2 cellular contexts compared by ENCODE assay signal in the genomic region with DNA sequence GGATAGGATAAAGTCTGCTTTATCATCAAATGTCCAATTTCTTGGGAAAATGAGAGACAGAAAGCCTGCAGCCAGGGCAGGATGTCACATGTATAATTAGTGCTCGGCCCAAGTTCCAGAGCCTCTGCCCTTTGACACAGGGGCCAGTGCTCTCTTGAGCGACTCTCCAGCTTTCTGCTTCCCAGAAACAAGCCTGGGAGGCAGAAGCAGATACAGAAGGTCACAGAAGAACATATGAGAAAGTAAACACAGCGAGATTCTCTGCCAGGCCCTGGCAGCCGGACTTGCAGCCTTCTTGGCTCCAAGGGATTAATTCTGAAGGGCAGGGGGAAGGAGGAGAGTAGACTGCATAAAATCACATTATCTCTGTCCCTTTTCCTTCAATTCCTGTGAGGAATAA.
A peak's percentile ranks its signal among the peaks of the same experiment; 100 is the strongest.
TF ChIP-seq lines count a peak whose summit lies in the region.

No MANE protein-coding gene starts in this region.

TF ChIP-seq in liver, 16 proteins besides CTCF, POLR2A, EP300 and RAD21:
- TF ChIP-seq GABPA (IDR thresholded peaks at IDR 0.05 in 1 of 2, conservative IDR thresholded peaks at IDR 0.05 in 1 of 2), result no peak
- TF ChIP-seq YY1 (IDR thresholded peaks at IDR 0.05), result no peak
- TF ChIP-seq, protein P1, sequence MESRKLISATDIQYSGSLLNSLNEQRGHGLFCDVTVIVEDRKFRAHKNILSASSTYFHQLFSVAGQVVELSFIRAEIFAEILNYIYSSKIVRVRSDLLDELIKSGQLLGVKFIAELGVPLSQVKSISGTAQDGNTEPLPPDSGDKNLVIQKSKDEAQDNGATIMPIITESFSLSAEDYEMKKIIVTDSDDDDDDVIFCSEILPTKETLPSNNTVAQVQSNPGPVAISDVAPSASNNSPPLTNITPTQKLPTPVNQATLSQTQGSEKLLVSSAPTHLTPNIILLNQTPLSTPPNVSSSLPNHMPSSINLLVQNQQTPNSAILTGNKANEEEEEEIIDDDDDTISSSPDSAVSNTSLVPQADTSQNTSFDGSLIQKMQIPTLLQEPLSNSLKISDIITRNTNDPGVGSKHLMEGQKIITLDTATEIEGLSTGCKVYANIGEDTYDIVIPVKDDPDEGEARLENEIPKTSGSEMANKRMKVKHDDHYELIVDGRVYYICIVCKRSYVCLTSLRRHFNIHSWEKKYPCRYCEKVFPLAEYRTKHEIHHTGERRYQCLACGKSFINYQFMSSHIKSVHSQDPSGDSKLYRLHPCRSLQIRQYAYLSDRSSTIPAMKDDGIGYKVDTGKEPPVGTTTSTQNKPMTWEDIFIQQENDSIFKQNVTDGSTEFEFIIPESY (IDR thresholded peaks at IDR 0.05), result no peak
- TF ChIP-seq, protein P2, sequence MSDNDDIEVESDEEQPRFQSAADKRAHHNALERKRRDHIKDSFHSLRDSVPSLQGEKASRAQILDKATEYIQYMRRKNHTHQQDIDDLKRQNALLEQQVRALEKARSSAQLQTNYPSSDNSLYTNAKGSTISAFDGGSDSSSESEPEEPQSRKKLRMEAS (IDR thresholded peaks at IDR 0.05), result no peak
- TF ChIP-seq, protein P3, sequence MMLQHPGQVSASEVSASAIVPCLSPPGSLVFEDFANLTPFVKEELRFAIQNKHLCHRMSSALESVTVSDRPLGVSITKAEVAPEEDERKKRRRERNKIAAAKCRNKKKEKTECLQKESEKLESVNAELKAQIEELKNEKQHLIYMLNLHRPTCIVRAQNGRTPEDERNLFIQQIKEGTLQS (IDR thresholded peaks at IDR 0.05), result no peak
- no peak for TF ChIP-seq FOXA1 (IDR thresholded peaks at IDR 0.05)
- TF ChIP-seq RXRA (IDR thresholded peaks at IDR 0.05), result peak; percentile 87 to 93
- no peak for TF ChIP-seq FOXA2 (IDR thresholded peaks at IDR 0.05)
- peak; percentile 68 for TF ChIP-seq SP1 (IDR thresholded peaks at IDR 0.05)
- peak; percentile 100 for TF ChIP-seq NR2F2 (IDR thresholded peaks at IDR 0.05)
- no peak for TF ChIP-seq JUND (IDR thresholded peaks at IDR 0.05)
- TF ChIP-seq, protein P4, sequence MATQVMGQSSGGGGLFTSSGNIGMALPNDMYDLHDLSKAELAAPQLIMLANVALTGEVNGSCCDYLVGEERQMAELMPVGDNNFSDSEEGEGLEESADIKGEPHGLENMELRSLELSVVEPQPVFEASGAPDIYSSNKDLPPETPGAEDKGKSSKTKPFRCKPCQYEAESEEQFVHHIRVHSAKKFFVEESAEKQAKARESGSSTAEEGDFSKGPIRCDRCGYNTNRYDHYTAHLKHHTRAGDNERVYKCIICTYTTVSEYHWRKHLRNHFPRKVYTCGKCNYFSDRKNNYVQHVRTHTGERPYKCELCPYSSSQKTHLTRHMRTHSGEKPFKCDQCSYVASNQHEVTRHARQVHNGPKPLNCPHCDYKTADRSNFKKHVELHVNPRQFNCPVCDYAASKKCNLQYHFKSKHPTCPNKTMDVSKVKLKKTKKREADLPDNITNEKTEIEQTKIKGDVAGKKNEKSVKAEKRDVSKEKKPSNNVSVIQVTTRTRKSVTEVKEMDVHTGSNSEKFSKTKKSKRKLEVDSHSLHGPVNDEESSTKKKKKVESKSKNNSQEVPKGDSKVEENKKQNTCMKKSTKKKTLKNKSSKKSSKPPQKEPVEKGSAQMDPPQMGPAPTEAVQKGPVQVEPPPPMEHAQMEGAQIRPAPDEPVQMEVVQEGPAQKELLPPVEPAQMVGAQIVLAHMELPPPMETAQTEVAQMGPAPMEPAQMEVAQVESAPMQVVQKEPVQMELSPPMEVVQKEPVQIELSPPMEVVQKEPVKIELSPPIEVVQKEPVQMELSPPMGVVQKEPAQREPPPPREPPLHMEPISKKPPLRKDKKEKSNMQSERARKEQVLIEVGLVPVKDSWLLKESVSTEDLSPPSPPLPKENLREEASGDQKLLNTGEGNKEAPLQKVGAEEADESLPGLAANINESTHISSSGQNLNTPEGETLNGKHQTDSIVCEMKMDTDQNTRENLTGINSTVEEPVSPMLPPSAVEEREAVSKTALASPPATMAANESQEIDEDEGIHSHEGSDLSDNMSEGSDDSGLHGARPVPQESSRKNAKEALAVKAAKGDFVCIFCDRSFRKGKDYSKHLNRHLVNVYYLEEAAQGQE (IDR thresholded peaks at IDR 0.05), result no peak
- peak; percentile 23 to 42 for TF ChIP-seq HNF4A (conservative IDR thresholded peaks at IDR 0.05)
- no peak for TF ChIP-seq HNF4G (IDR thresholded peaks at IDR 0.05)
- TF ChIP-seq TAF1 (conservative IDR thresholded peaks at IDR 0.05), result no peak
- no peak for TF ChIP-seq EGR1 (IDR thresholded peaks at IDR 0.05; ENCODE audit: low read depth in 2 of 2)

TF ChIP-seq in HepG2, 621 proteins besides CTCF, POLR2A, EP300 and RAD21:
- TF ChIP-seq ZNF780A (CRISPR knock-in tag; IDR thresholded peaks at IDR 0.05), result no peak
- no peak for TF ChIP-seq SALL1 (CRISPR knock-in tag; IDR thresholded peaks at IDR 0.05)
- TF ChIP-seq SRY (CRISPR knock-in tag; IDR thresholded peaks at IDR 0.05), result no peak
- TF ChIP-seq, protein P5, sequence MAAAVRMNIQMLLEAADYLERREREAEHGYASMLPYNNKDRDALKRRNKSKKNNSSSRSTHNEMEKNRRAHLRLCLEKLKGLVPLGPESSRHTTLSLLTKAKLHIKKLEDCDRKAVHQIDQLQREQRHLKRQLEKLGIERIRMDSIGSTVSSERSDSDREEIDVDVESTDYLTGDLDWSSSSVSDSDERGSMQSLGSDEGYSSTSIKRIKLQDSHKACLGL (CRISPR knock-in tag; IDR thresholded peaks at IDR 0.05), result no peak
- no peak for TF ChIP-seq ZNF678 (CRISPR knock-in tag; IDR thresholded peaks at IDR 0.05)
- TF ChIP-seq ZNF788 (CRISPR knock-in tag; IDR thresholded peaks at IDR 0.05; ENCODE audit: borderline replicate concordance), result no peak
- TF ChIP-seq ZMYM3 (CRISPR knock-in tag; IDR thresholded peaks at IDR 0.05), result no peak
- TF ChIP-seq MAFF (IDR thresholded peaks at IDR 0.05; ENCODE audit: low read depth, low read length), result no peak
- no peak for TF ChIP-seq ZNF205 (CRISPR knock-in tag; IDR thresholded peaks at IDR 0.05)
- TF ChIP-seq ZNF607 (CRISPR knock-in tag; IDR thresholded peaks at IDR 0.05; ENCODE audit: borderline replicate concordance), result no peak
- no peak for TF ChIP-seq NKX3-1 (CRISPR knock-in tag; IDR thresholded peaks at IDR 0.05)
